Comparison of ENCODE assay signal across 19 cellular contexts in genomic region chr17:66720027-66720426, GRCh38.
"Had no signal": no experiment of that assay in that cellular context is flagged by ENCODE, and none has a peak within 500 bp of the region (broad histone marks: within the 10 kb centered on the region; RNA-seq: fewer than 3 reads in every experiment).

No MANE protein-coding gene starts in this region.

- H3K4me3 ChIP-seq: ascending aorta, left lung, mucosa of descending colon, pancreas, sigmoid colon had no signal

- H3K9me3 Mint-ChIP-seq: activated CD4-positive, alpha-beta T cell treated with anti-CD3 and anti-CD28 coated beads, Interleukin-2, amount 10 ng/mL, durations not matched to agents 24 days and 14 days; activated CD8-positive, alpha-beta T cell treated with anti-CD3 and anti-CD28 coated beads for 36 hours; activated T-cell treated with anti-CD3 and anti-CD28 coated beads, Interleukin-2, amount 50 U/mL, for 4 hours; stimulated activated memory B cell treated with anti-CD40 and anti-IgM and Interleukin-4, amounts not matched to agents 10 μg/mL and 1 μg/mL and 100 μg/mL, for 72 hours had no signal

- H3K27me3 ChIP-seq: ascending aorta, left lung, pancreas, sigmoid colon had no signal

- H3K36me3 Mint-ChIP-seq: naive B cell; stimulated activated memory B cell treated with anti-CD40 and anti-IgM and Interleukin-4, amounts not matched to agents 10 μg/mL and 1 μg/mL and 100 μg/mL, for 72 hours had no signal

- H3K36me3 ChIP-seq: ascending aorta, left lung, pancreas, sigmoid colon had no signal

- H3K4me1 Mint-ChIP-seq: naive B cell; stimulated activated memory B cell treated with anti-CD40 and anti-IgM and Interleukin-4, amounts not matched to agents 10 μg/mL and 1 μg/mL and 100 μg/mL, for 72 hours had no signal

- H3K9me3 ChIP-seq: ascending aorta, left lung, mucosa of descending colon, pancreas, sigmoid colon had no signal

- H3K27me3 Mint-ChIP-seq: activated CD4-positive, alpha-beta T cell treated with anti-CD3 and anti-CD28 coated beads, Interleukin-2, amount 10 ng/mL, durations not matched to agents 24 days and 14 days; activated CD8-positive, alpha-beta T cell treated with anti-CD3 and anti-CD28 coated beads for 36 hours had no signal

- H3K4me3 Mint-ChIP-seq: activated CD4-positive, alpha-beta T cell treated with anti-CD3 and anti-CD28 coated beads, Interleukin-2, amount 10 ng/mL, durations not matched to agents 24 days and 14 days; activated CD8-positive, alpha-beta T cell treated with anti-CD3 and anti-CD28 coated beads for 36 hours; activated T-cell treated with anti-CD3 and anti-CD28 coated beads, Interleukin-2, amount 50 U/mL, for 4 hours; naive B cell; stimulated activated memory B cell treated with anti-CD40 and anti-IgM and Interleukin-4, amounts not matched to agents 10 μg/mL and 1 μg/mL and 100 μg/mL, for 72 hours had no signal

- DNase-seq: activated CD4-positive, alpha-beta T cell treated with anti-CD3 and anti-CD28 coated beads, Interleukin-2, amount 10 ng/mL, durations not matched to agents 24 days and 14 days; activated CD8-positive, alpha-beta T cell treated with anti-CD3 and anti-CD28 coated beads for 36 hours; activated effector memory CD4-positive, alpha-beta T cell treated with anti-CD3 and anti-CD28 coated beads, Interleukin-2, amount 50 U/mL, for 16 hours; activated naive CD4-positive, alpha-beta T cell treated with anti-CD3 and anti-CD28 coated beads, Interleukin-2, amount 50 U/mL, for 16 hours; activated T-cell treated with anti-CD3 and anti-CD28 coated beads, Interleukin-2, amount 50 U/mL, for 4 hours; effector CD8-positive, alpha-beta T cell; foreskin fibroblast; left lung; mammary epithelial cell; mucosa of descending colon; naive B cell; pancreas; sigmoid colon; stimulated activated CD4-positive, alpha-beta T cell treated with anti-CD3 and anti-CD28 coated beads, Interleukin-4, amount 100 ng/mL, for 4 hours; T-helper 1 cell; T-helper 9 cell had no signal

- ATAC-seq: activated CD8-positive, alpha-beta T cell treated with anti-CD3 and anti-CD28 coated beads for 36 hours; activated T-cell treated with anti-CD3 and anti-CD28 coated beads, Interleukin-2, amount 50 U/mL, for 4 hours; left lung; mucosa of descending colon; pancreas; stimulated activated memory B cell treated with anti-CD40 and anti-IgM and Interleukin-4, amounts not matched to agents 10 μg/mL and 1 μg/mL and 100 μg/mL, for 72 hours had no signal

- H3K27ac Mint-ChIP-seq: activated CD4-positive, alpha-beta T cell treated with anti-CD3 and anti-CD28 coated beads, Interleukin-2, amount 10 ng/mL, durations not matched to agents 24 days and 14 days; activated CD8-positive, alpha-beta T cell treated with anti-CD3 and anti-CD28 coated beads for 36 hours; naive B cell; stimulated activated memory B cell treated with anti-CD40 and anti-IgM and Interleukin-4, amounts not matched to agents 10 μg/mL and 1 μg/mL and 100 μg/mL, for 72 hours had no signal

- H3K27ac ChIP-seq: ascending aorta, epithelial cell of prostate, left lung, pancreas, sigmoid colon had no signal
